In the genomic region with DNA sequence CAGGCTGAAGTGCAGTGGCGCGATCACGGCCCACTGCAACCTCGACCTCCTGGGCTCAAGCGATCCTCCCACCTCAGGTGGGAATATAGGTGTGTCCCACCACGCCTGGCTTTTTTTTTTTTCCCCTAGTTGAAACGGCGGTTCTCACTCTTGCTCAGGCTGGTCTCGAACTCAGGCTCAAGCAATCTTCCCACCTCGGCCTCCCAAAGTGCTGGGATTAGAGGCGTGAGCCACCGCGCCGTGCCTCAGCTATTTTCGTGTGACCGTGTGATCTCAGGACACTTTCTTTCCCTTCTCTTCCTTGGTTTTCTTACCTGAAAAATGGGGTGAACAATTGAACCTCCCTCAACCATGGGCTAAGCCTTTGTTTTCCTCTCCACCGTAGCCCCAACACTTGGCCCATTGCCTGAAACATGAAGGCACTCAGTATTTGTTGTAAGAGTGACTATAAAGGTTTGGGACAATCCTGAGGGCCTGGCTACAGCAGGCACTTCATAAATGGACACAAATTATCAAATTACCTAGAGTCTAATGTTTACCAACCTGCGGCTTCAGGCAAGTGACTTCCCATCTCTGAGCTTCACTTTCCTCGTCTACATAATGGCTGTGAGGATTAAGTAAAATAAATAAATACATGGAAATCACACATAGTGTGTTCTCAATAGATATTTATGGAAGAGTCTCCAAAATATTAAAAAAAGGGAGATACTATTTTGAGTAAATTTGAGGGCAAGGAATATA, we compare ENCODE assay signal across 8 cellular contexts. TPM values are rescaled to one million over a fixed set of nuclear protein-coding genes. Genes with fewer than 3 reads are reported as not detected.
DNase-seq lines count a peak whose midpoint lies in the region; ATAC-seq and TF ChIP-seq lines count a peak whose summit lies in the region.

No MANE protein-coding gene starts in this region.

- H3K9ac ChIP-seq in rectal smooth muscle tissue (ENCODE audit: low read length): peak overlapping the region; percentile 55

- H3K4me3 ChIP-seq in epithelial cell of proximal tubule (ENCODE audit: low read depth, low read length) (peak overlapping the region; percentile 62), rectal smooth muscle tissue (ENCODE audit: low read length) (peak overlapping the region; percentile 72)

- H3K27ac ChIP-seq in rectal smooth muscle tissue (ENCODE audit: low read depth, low read length): peak overlapping the region; percentile 59

- no peaks in the 10 kb centered on the region for H3K27me3 ChIP-seq in rectal smooth muscle tissue (ENCODE audit: control insufficient read depth, insufficient read depth, low read length)

- in situ Hi-C loops in GM13977 (cut with MboI; ENCODE audit: low pct_unique_long_range_greater_than_20kb, low sequenced_read_pairs, unreplicated experiment): no loop called here

- peak; percentile 39 for DNase-seq in RPMI7951 (ENCODE audit: low read depth)
- DNase-seq in epithelial cell of proximal tubule (ENCODE audit: low read depth): no peak
- no peak for DNase-seq in GM13977 (ENCODE audit: low spot score)
- DNase-seq in ecto neural progenitor cell (ENCODE audit: low spot score): no peak

- H3K4me1 ChIP-seq in rectal smooth muscle tissue (ENCODE audit: control insufficient read depth, insufficient read depth, low read length): peaks cover 6% of the 10 kb centered on the region

- peak; percentile 14 for ATAC-seq in GM18867 (IDR thresholded peaks at IDR 0.05; ENCODE audit: unreplicated experiment)
- peak; percentile 16 for ATAC-seq in HG03135 (IDR thresholded peaks at IDR 0.05; ENCODE audit: unreplicated experiment)
- ATAC-seq in HG02870 (IDR thresholded peaks at IDR 0.05; ENCODE audit: unreplicated experiment): no peak

- TF ChIP-seq CTCF in epithelial cell of proximal tubule (conservative IDR thresholded peaks at IDR 0.05; ENCODE audit: low read depth, low read length) (no peak), GM13977 (IDR thresholded peaks at IDR 0.05; ENCODE audit: extremely low read depth, insufficient read depth, missing control alignments) (no peak)

- H3K36me3 ChIP-seq in rectal smooth muscle tissue (ENCODE audit: control insufficient read depth, insufficient read depth, low read length): no peaks in the 10 kb centered on the region

RNA-seq across cellular contexts. Expression of a gene that starts 31.4 kb away (rescaled TPM):
- 315 and 437 TPM in 2 replicates for total RNA-seq in RPMI7951 (2014; rRNA removed; shearing (Covaris generic))
- 237 and 302 TPM in 2 replicates for total RNA-seq in epithelial cell of proximal tubule

RNA-seq across cellular contexts. Expression of a gene that starts 59.5 kb away (rescaled TPM):
- total RNA-seq in RPMI7951 (2014; rRNA removed; shearing (Covaris generic)): 176 and 179 TPM in 2 replicates
- 61.1 and 104 TPM in 2 replicates for total RNA-seq in epithelial cell of proximal tubule
